In genomic region chr1:153940756-153941155, GRCh38 we compare ENCODE assay signal across 22 cellular contexts. TPM values are rescaled to one million over a fixed set of nuclear protein-coding genes. Genes with fewer than 3 reads are reported as not detected.
DNase-seq lines count a peak whose midpoint lies in the region; ATAC-seq and TF ChIP-seq lines count a peak whose summit lies in the region.
"Had no signal": no experiment of that assay in that cellular context is flagged by ENCODE, and none has a peak within 500 bp of the region (broad histone marks: within the 10 kb centered on the region; RNA-seq: fewer than 3 reads in every experiment).

No MANE protein-coding gene starts in this region.

- TF ChIP-seq RAD21 in SK-N-SH (IDR thresholded peaks at IDR 0.05; ENCODE audit: low read length): no peak

- H3K27ac ChIP-seq in SK-N-SH (ENCODE audit: low read depth in 2 of 2, low read length in 1 of 2) (no peak overlapping the region), neutrophil (peak overlapping the region; percentile 43)
- H3K27ac ChIP-seq: 22Rv1, body of pancreas, prostate gland, SK-N-MC, skin epidermis had no signal

- TF ChIP-seq CTCF in SK-N-SH (IDR thresholded peaks at IDR 0.05) (no peak), neutrophil (IDR thresholded peaks at IDR 0.05) (no peak)

- CTCF ChIA-PET in SK-N-SH (lab: Yijun Ruan, JAX): interaction anchor here (1.7 to 1.8 kb wide), 2 partner anchors 11 to 144 kb away, joined by 4 to 6 read pairs; no protein-coding TSS in a partner anchor

- no peak overlapping the region for H3K4me3 Mint-ChIP-seq in activated T-helper 17 cell treated with anti-CD3 and anti-CD28 coated beads, Interleukin-2, amount 50 U/mL, for 72 hours
- H3K4me3 Mint-ChIP-seq: activated naive CD8-positive, alpha-beta T cell; nephron; WTC11 had no signal

- peaks cover 25% of the 10 kb centered on the region for H3K4me1 Mint-ChIP-seq in activated T-helper 17 cell treated with anti-CD3 and anti-CD28 coated beads, Interleukin-2, amount 50 U/mL, for 72 hours

- H3K27me3 ChIP-seq in SK-N-SH (ENCODE audit: insufficient read depth) (no peaks in the 10 kb centered on the region), neutrophil (no peaks in the 10 kb centered on the region)
- H3K27me3 ChIP-seq: body of pancreas, MG63 had no signal

- H2AFZ ChIP-seq in SK-N-SH (ENCODE audit: low read depth): no peak overlapping the region

- peak; percentile 5 for DNase-seq in SK-N-SH
- DNase-seq in nucleus accumbens (lab: John Stamatoyannopoulos, UW): no peak
- DNase-seq in dedifferentiated amniotic fluid mesenchymal stem cell (ENCODE audit: extremely low spot score): no peak
- DNase-seq: body of pancreas; glutamatergic neuron; GOT3; MG63; NCI-H1417 treated with DMSO at 0.1 percent for 48 hours; NCI-H2107; NCI-H510A; stimulated activated CD4-positive, alpha-beta T cell treated with anti-CD3 and anti-CD28 coated beads, Interleukin-4, amount 100 ng/mL, for 1 hour; T-helper 9 cell had no signal

- H3K36me3 ChIP-seq in SK-N-SH (replicated peaks in 1 of 2; ENCODE audit: control insufficient read depth in 1 of 2, insufficient read depth in 2 of 2, low read length in 1 of 2): peaks cover 7 to 61% of the 10 kb centered on the region in 2 experiments
- peaks cover 76% of the 10 kb centered on the region for H3K36me3 ChIP-seq in neutrophil

- peaks cover 96% of the 10 kb centered on the region for H3K36me3 Mint-ChIP-seq in activated T-helper 17 cell treated with anti-CD3 and anti-CD28 coated beads, Interleukin-2, amount 50 U/mL, for 72 hours (ENCODE audit: low read depth)

- ATAC-seq in SK-N-SH treated with all-trans-retinoic acid at 6 μM for 48 hours: no peak
- ATAC-seq in activated T-helper 17 cell treated with anti-CD3 and anti-CD28 coated beads, Interleukin-2, amount 50 U/mL, for 72 hours (replicated peaks): no peak
- ATAC-seq: body of pancreas, WTC11 had no signal

- peaks cover 21% of the 10 kb centered on the region for H3K79me2 ChIP-seq in SK-N-SH (ENCODE audit: insufficient read depth)

- TF ChIP-seq EP300 in SK-N-SH (IDR thresholded peaks at IDR 0.05; ENCODE audit: borderline replicate concordance in 1 of 2, low read depth in 1 of 2, low read length in 1 of 2): no peak

- no peak overlapping the region for H3K9ac ChIP-seq in SK-N-SH

- POLR2A ChIA-PET in SK-N-SH (lab: Yijun Ruan, JAX): no interaction called here

- no peak overlapping the region for H3K4me2 ChIP-seq in SK-N-SH

- no peaks in the 10 kb centered on the region for H3K27me3 Mint-ChIP-seq in activated T-helper 17 cell treated with anti-CD3 and anti-CD28 coated beads, Interleukin-2, amount 50 U/mL, for 72 hours
- H3K27me3 Mint-ChIP-seq: activated naive CD8-positive, alpha-beta T cell had no signal

- WGBS in SK-N-SH (ENCODE audit: low lambda C conversion rate): 96% methylated on average over 8 of the region's 8 CpGs

- H4K20me1 ChIP-seq in SK-N-SH (ENCODE audit: insufficient read depth): no peaks in the 10 kb centered on the region

- H3K9me3 ChIP-seq in SK-N-SH: no peaks in the 10 kb centered on the region
- H3K9me3 ChIP-seq in neutrophil: no peaks in the 10 kb centered on the region
- H3K9me3 ChIP-seq: body of pancreas, MG63, prostate gland had no signal

- peak overlapping the region; percentile 21 for H3K27ac Mint-ChIP-seq in activated T-helper 17 cell treated with anti-CD3 and anti-CD28 coated beads, Interleukin-2, amount 50 U/mL, for 72 hours
- H3K27ac Mint-ChIP-seq: nephron, WTC11 had no signal

- no peaks in the 10 kb centered on the region for H3K9me3 Mint-ChIP-seq in activated T-helper 17 cell treated with anti-CD3 and anti-CD28 coated beads, Interleukin-2, amount 50 U/mL, for 72 hours
- H3K9me3 Mint-ChIP-seq: nephron, WTC11 had no signal

- H3K9me2 ChIP-seq in SK-N-SH: no peaks in the 10 kb centered on the region

- no peaks in the 10 kb centered on the region for H3F3A ChIP-seq in SK-N-SH (replicated peaks; ENCODE audit: insufficient read depth)

- H3K4me3 ChIP-seq in SK-N-SH (ENCODE audit: low read depth in 2 of 2, low read length in 1 of 2) (no peak overlapping the region), neutrophil (ENCODE audit: low read depth in 1 of 2, low read length in 1 of 2) (no peak overlapping the region)
- H3K4me3 ChIP-seq: body of pancreas, MG63, prostate gland, SK-N-MC, skin epidermis had no signal

- peaks cover 0 to 13% of the 10 kb centered on the region in 2 experiments; a peak in 1 of 4 replicates for H3K4me1 ChIP-seq in SK-N-SH (ENCODE audit: control insufficient read depth in 1 of 2, insufficient read depth in 2 of 2, low read depth in 1 of 2, low read length in 1 of 2)
- H3K4me1 ChIP-seq in neutrophil (ENCODE audit: control insufficient read depth in 1 of 2, insufficient read depth in 1 of 2, low read depth in 1 of 2, low read length in 1 of 2): peaks cover 28 to 29% of the 10 kb centered on the region in 2 experiments
- H3K4me1 ChIP-seq: prostate gland had no signal

TF ChIP-seq in SK-N-SH, 30 proteins besides CTCF, POLR2A, EP300 and RAD21 (continues in another document):
- TF ChIP-seq, protein P1, sequence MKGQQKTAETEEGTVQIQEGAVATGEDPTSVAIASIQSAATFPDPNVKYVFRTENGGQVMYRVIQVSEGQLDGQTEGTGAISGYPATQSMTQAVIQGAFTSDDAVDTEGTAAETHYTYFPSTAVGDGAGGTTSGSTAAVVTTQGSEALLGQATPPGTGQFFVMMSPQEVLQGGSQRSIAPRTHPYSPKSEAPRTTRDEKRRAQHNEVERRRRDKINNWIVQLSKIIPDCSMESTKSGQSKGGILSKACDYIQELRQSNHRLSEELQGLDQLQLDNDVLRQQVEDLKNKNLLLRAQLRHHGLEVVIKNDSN (IDR thresholded peaks at IDR 0.05; ENCODE audit: borderline replicate concordance, low read depth): no peak
- TF ChIP-seq USF2 (IDR thresholded peaks at IDR 0.05; ENCODE audit: borderline replicate concordance, low read depth, low read length) (no peak), GATA2 (CRISPR knock-in tag; IDR thresholded peaks at IDR 0.05) (no peak)

TF ChIP-seq in SK-N-SH treated with all-trans-retinoic acid at 6 μM for 48 hours, 23 proteins besides CTCF, POLR2A, EP300 and RAD21:
- no peak for TF ChIP-seq ZFP30 (CRISPR knock-in tag; IDR thresholded peaks at IDR 0.05)
- no peak for TF ChIP-seq ZNF70 (CRISPR knock-in tag; IDR thresholded peaks at IDR 0.05)
- no peak for TF ChIP-seq POU6F1 (CRISPR knock-in tag; IDR thresholded peaks at IDR 0.05; ENCODE audit: borderline replicate concordance, low read depth)
- no peak for TF ChIP-seq ZFP3 (CRISPR knock-in tag; IDR thresholded peaks at IDR 0.05)
- TF ChIP-seq ARNTL (CRISPR knock-in tag; IDR thresholded peaks at IDR 0.05; ENCODE audit: borderline replicate concordance, low read depth): no peak

RNA-seq across cellular contexts. Expression of gene DENND4B, which starts 5.8 kb away (rescaled TPM):
- 27.3 and 29.6 TPM in 2 replicates for polyA plus RNA-seq in SK-N-SH (2012; rRNA removed)
- polyA plus RNA-seq in SK-N-SH (2012; cell fraction: cytosol; rRNA removed): 6.6 and 11.3 TPM in 2 replicates
- polyA plus RNA-seq in SK-N-SH (2012; cell fraction: nucleus; rRNA removed): 151 and 153 TPM in 2 replicates
- 100 to 1,000 TPM in 1 of 2 donors, 10 to 100 TPM in 1; 98.0 to 130 TPM for total RNA-seq in activated T-helper 17 cell treated with anti-CD3 and anti-CD28 coated beads, Interleukin-2, amount 50 U/mL, for 72 hours

RNA-seq across cellular contexts. Expression of gene CRTC2, which starts 17.7 kb away (rescaled TPM):
- polyA plus RNA-seq in SK-N-SH (2012; rRNA removed): 25.5 and 26.2 TPM in 2 replicates
- 8.8 and 11.5 TPM in 2 replicates for polyA plus RNA-seq in SK-N-SH (2012; cell fraction: cytosol; rRNA removed)
- 86.4 and 89.5 TPM in 2 replicates for polyA plus RNA-seq in SK-N-SH (2012; cell fraction: nucleus; rRNA removed)
- total RNA-seq in activated T-helper 17 cell treated with anti-CD3 and anti-CD28 coated beads, Interleukin-2, amount 50 U/mL, for 72 hours: 100 to 1,000 TPM in 1 of 2 donors, 10 to 100 TPM in 1; 84.9 to 131 TPM

RNA-seq across cellular contexts. Expression of gene GATAD2B, which starts 18.0 kb away (rescaled TPM):
- 2.7 and 2.8 TPM in 2 replicates for polyA plus RNA-seq in SK-N-SH (2012; rRNA removed)
- polyA plus RNA-seq in SK-N-SH (2012; cell fraction: cytosol; rRNA removed): 2.9 and 4.0 TPM in 2 replicates
- 5.9 and 8.3 TPM in 2 replicates for polyA plus RNA-seq in SK-N-SH (2012; cell fraction: nucleus; rRNA removed)
- 10 to 100 TPM; 47.8 to 51.1 TPM for total RNA-seq in activated T-helper 17 cell treated with anti-CD3 and anti-CD28 coated beads, Interleukin-2, amount 50 U/mL, for 72 hours

RNA-seq across cellular contexts. Expression of gene SLC39A1, which starts 22.6 kb away (rescaled TPM):
- polyA plus RNA-seq in SK-N-SH (2012; rRNA removed): 89.6 and 113 TPM in 2 replicates
- 67.8 and 93.4 TPM in 2 replicates for polyA plus RNA-seq in SK-N-SH (2012; cell fraction: cytosol; rRNA removed)
- 41.8 and 53.1 TPM in 2 replicates for polyA plus RNA-seq in SK-N-SH (2012; cell fraction: nucleus; rRNA removed)
- 100 to 1,000 TPM; 109 to 117 TPM for total RNA-seq in activated T-helper 17 cell treated with anti-CD3 and anti-CD28 coated beads, Interleukin-2, amount 50 U/mL, for 72 hours

RNA-seq across cellular contexts. Expression of gene CREB3L4, which starts 26.9 kb away (rescaled TPM):
- 12.8 and 16.6 TPM in 2 replicates for polyA plus RNA-seq in SK-N-SH (2012; rRNA removed)
- polyA plus RNA-seq in SK-N-SH (2012; cell fraction: cytosol; rRNA removed): 6.2 and 9.5 TPM in 2 replicates
- 41.2 and 42.8 TPM in 2 replicates for polyA plus RNA-seq in SK-N-SH (2012; cell fraction: nucleus; rRNA removed)
- total RNA-seq in activated T-helper 17 cell treated with anti-CD3 and anti-CD28 coated beads, Interleukin-2, amount 50 U/mL, for 72 hours: 1 to 10 TPM; 7.4 to 9.3 TPM
